Comparison of ENCODE assay signal across 8 cellular contexts in genomic region chr3:88150371-88150770, GRCh38. TPM values are rescaled to one million over a fixed set of nuclear protein-coding genes. Genes with fewer than 3 reads are reported as not detected.
DNase-seq lines count a peak whose midpoint lies in the region; ATAC-seq and TF ChIP-seq lines count a peak whose summit lies in the region.

No MANE protein-coding gene starts in this region.

- peak overlapping the region; percentile 93 to 98 (median 95) for H3K27ac Mint-ChIP-seq in CD14-positive monocyte
- peak overlapping the region; percentile 97 for H3K27ac Mint-ChIP-seq in activated B cell treated with CpG ODN at 0.5 μM for 24 hours

- TF ChIP-seq CTCF in CD14-positive monocyte (IDR thresholded peaks at IDR 0.05) (no peak), activated B cell treated with CpG ODN at 0.5 μM for 24 hours (IDR thresholded peaks at IDR 0.05) (no peak)

- POLR2A ChIA-PET in activated B cell treated with CpG ODN at 0.5 μM for 24 hours (lab: Charles Lee) = interaction anchor here (0.7 to 5.9 kb wide), 6 partner anchors 12 to 923 kb away, joined by 3 to 81 read pairs (median 10); partner anchors contain the start of genes CGGBP1, CHMP2B and ZNF654

- in situ Hi-C loops in G401 (cut with HindIII; ENCODE audit: low sequenced_read_pairs) = no loop called here

- ATAC-seq in GM19351 (IDR thresholded peaks at IDR 0.05; ENCODE audit: unreplicated experiment) (peak; percentile 29), HG03442 (IDR thresholded peaks at IDR 0.05; ENCODE audit: unreplicated experiment) (peak; percentile 17), activated B cell treated with CpG ODN at 0.5 μM for 24 hours (ENCODE audit: low read depth) (peak; percentile 6)

- H3K4me1 Mint-ChIP-seq in CD14-positive monocyte (peaks cover 42% of the 10 kb centered on the region), activated B cell treated with CpG ODN at 0.5 μM for 24 hours (peaks cover 40% of the 10 kb centered on the region)

- DNase-seq in CD14-positive monocyte (ENCODE audit: low spot score) = no peak
- DNase-seq in activated B cell treated with CpG ODN at 0.5 μM for 24 hours = no peak
- DNase-seq in fibroblast of peridontal ligament (ENCODE audit: extremely low read depth) = peak; percentile 37
- DNase-seq in pons (ENCODE audit: low spot score) = peak; percentile 58
- no peak for DNase-seq in G401 (ENCODE audit: low spot score)
- DNase-seq in OCI-M2 (lab: John Stamatoyannopoulos, UW; ENCODE audit: unreplicated experiment) = no peak

- H3K27me3 Mint-ChIP-seq in CD14-positive monocyte (ENCODE audit: low read depth in 3 of 3) (peaks cover 0 to 2% (median 0%) of the 10 kb centered on the region in 3 donors), activated B cell treated with CpG ODN at 0.5 μM for 24 hours (no peaks in the 10 kb centered on the region)

- H3K4me3 Mint-ChIP-seq in CD14-positive monocyte (peak overlapping the region; percentile 93 to 97), activated B cell treated with CpG ODN at 0.5 μM for 24 hours (peak overlapping the region; percentile 94)

- H3K9me3 Mint-ChIP-seq in CD14-positive monocyte (no peaks in the 10 kb centered on the region), activated B cell treated with CpG ODN at 0.5 μM for 24 hours (no peaks in the 10 kb centered on the region)

- H3K36me3 Mint-ChIP-seq in CD14-positive monocyte (peaks cover 7 to 19% of the 10 kb centered on the region in 2 donors), activated B cell treated with CpG ODN at 0.5 μM for 24 hours (ENCODE audit: low read depth) (peaks cover 26% of the 10 kb centered on the region)

- CTCF ChIA-PET in activated B cell treated with CpG ODN at 0.5 μM for 24 hours (lab: Charles Lee) = interaction anchor here (1.1 to 1.3 kb wide), 2 partner anchors 30 to 37 kb away, joined by 3 to 4 read pairs; no protein-coding TSS in a partner anchor

- intact Hi-C loops in CD14-positive monocyte (cut with micrococcal nuclease) = loop anchor here in 1 of 2 donors (5.0 kb wide), 1 partner anchor 93 kb away; the partner anchor contains the start of genes CGGBP1 and ZNF654
- intact Hi-C loops in activated B cell treated with CpG ODN at 0.5 μM for 24 hours (cut with micrococcal nuclease) = loop anchor here (2.0 to 5.0 kb wide), 2 partner anchors 30 to 282 kb away; no protein-coding TSS in a partner anchor

RNA-seq across cellular contexts. Expression of gene C3orf38, which starts 0.6 kb away (rescaled TPM):
- polyA plus RNA-seq in CD14-positive monocyte = 10 to 100 TPM; 24.9 to 25.4 TPM
- total RNA-seq in activated B cell treated with CpG ODN at 0.5 μM for 24 hours = 36.5 and 40.3 TPM in 2 replicates
- total RNA-seq in G401 (2014; rRNA removed; shearing (Covaris generic)) = 23.9 and 32.5 TPM in 2 replicates

Comparison
In these comparisons a context has a peak if more than half of its experiments do, and no peak if none do; other contexts are left out.
1. DNase-seq: peak in fibroblast of peridontal ligament (single experiment) and pons (single experiment); none in CD14-positive monocyte (single experiment), activated B cell treated with CpG ODN at 0.5 μM for 24 hours (single experiment), G401 (single experiment) and OCI-M2 (single experiment).
2. Peak in every context shown above with its lines, with median percentiles within 50 percentile points of each other: ATAC-seq.